Comparison of ENCODE assay signal across 9 cellular contexts in genomic region chr22:20660441-20661054, GRCh38.
"Had no signal": no experiment of that assay in that cellular context is flagged by ENCODE, and none has a peak within 500 bp of the region (broad histone marks: within the 10 kb centered on the region; RNA-seq: fewer than 3 reads in every experiment).

No MANE protein-coding gene starts in this region.

- H3K9ac ChIP-seq: KMS-11 had no signal

- H3K27ac ChIP-seq: KMS-11 had no signal

- FAIRE-seq: H1, H54, HTR-8/SVneo had no signal

- H3K4me2 ChIP-seq: GM23338, KMS-11 had no signal

- DNase-seq: H9, HCEC 1CT, IMR-90, KBM-7 had no signal

- H3K4me3 ChIP-seq: GM23338 had no signal

- H2AFZ ChIP-seq: GM23338 had no signal

- ATAC-seq: GM23338 had no signal
